Comparison of ENCODE assay signal across 8 cellular contexts in the genomic region with DNA sequence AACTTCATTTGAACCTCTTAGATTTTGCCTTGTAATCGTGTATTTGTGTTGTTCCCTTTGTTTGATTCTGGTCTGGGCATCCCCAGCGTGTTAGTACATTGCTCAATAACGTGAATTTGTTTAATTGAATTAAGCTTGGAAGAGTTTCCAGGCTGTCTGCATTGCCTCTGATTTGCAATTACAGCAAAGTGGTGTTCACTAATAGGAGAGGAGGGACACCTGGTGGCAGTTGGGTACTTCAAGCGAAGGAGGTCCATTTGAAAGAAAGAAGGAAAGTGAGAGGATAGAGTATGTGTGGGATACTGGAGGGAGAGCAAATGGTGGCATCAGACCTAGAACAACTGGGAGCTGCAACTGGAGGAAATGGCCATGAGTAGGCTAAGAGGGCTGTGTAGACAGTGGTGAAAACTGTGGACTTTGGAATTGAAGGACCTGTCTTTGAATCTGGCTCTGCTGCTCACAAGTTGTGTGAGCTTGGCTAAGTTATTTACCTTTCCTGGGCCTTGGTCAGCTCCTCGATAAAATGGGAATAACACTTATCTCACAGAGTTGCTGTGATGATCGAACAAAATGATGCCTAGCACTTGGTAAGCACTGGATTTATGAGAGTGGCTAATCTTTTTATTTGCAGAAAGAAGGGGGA. TPM values are rescaled to one million over a fixed set of nuclear protein-coding genes. Genes with fewer than 3 reads are reported as not detected.
A peak's percentile ranks its signal among the peaks of the same experiment; 100 is the strongest.
DNase-seq lines count a peak whose midpoint lies in the region; ATAC-seq and TF ChIP-seq lines count a peak whose summit lies in the region.

No MANE protein-coding gene starts in this region.

- peaks cover 13% of the 10 kb centered on the region for H3K27me3 Mint-ChIP-seq in activated T-cell treated with anti-CD3 and anti-CD28 coated beads, Interleukin-2, amount 50 U/mL, for 4 hours (ENCODE audit: low read depth)

- no peak overlapping the region for H3K27ac ChIP-seq in prostate gland

- no peaks in the 10 kb centered on the region for H3K36me3 Mint-ChIP-seq in activated T-cell treated with anti-CD3 and anti-CD28 coated beads, Interleukin-2, amount 50 U/mL, for 4 hours (ENCODE audit: insufficient read depth)

- no peaks in the 10 kb centered on the region for H3K9me3 Mint-ChIP-seq in activated T-cell treated with anti-CD3 and anti-CD28 coated beads, Interleukin-2, amount 50 U/mL, for 4 hours

- no peaks in the 10 kb centered on the region for H3K4me1 ChIP-seq in prostate gland (replicated peaks)

- H3K27me3 ChIP-seq in prostate gland (replicated peaks; ENCODE audit: insufficient read depth): no peaks in the 10 kb centered on the region

- H3K4me3 ChIP-seq in AG09309 (ENCODE audit: control insufficient read depth, low read depth, low read length) (no peak overlapping the region), prostate gland (no peak overlapping the region)

- WGBS in prostate gland: 32% methylated on average over 6 of the region's 6 CpGs

- H3K36me3 ChIP-seq in prostate gland: no peaks in the 10 kb centered on the region

- H3K9me3 ChIP-seq in prostate gland: no peaks in the 10 kb centered on the region

- no peak overlapping the region for H3K4me3 Mint-ChIP-seq in activated T-cell treated with anti-CD3 and anti-CD28 coated beads, Interleukin-2, amount 50 U/mL, for 4 hours

- peak; percentile 46 for ATAC-seq in HG03025 (IDR thresholded peaks at IDR 0.05; ENCODE audit: low FRiP score, unreplicated experiment)
- ATAC-seq in activated T-cell treated with anti-CD3 and anti-CD28 coated beads, Interleukin-2, amount 50 U/mL, for 4 hours: no peak
- no peak for ATAC-seq in HG03196 (IDR thresholded peaks at IDR 0.05; ENCODE audit: unreplicated experiment)

- H3K4me1 Mint-ChIP-seq in activated T-cell treated with anti-CD3 and anti-CD28 coated beads, Interleukin-2, amount 50 U/mL, for 4 hours (ENCODE audit: low read depth): no peaks in the 10 kb centered on the region

- intact Hi-C loops in prostate gland (cut with DNase I): loop anchor here (5.0 to 10.0 kb wide), 3 partner anchors 81 to 754 kb away; no protein-coding TSS in a partner anchor

- TF ChIP-seq CTCF in AG09309 (IDR thresholded peaks at IDR 0.05; ENCODE audit: control insufficient read depth, insufficient read depth, low read depth, low read length, missing control alignments): peak; percentile 73
- TF ChIP-seq CTCF in GM12874 (IDR thresholded peaks at IDR 0.05; ENCODE audit: insufficient read depth, low read depth, low read length): peak; percentile 61
- TF ChIP-seq CTCF in prostate gland (IDR thresholded peaks at IDR 0.05): peak; percentile 46 to 75 (median 57)

- TF ChIP-seq POLR2A in prostate gland (IDR thresholded peaks at IDR 0.05): no peak

- peak; percentile 24 for DNase-seq in AG09309 (ENCODE audit: low read depth)
- peak; percentile 37 for DNase-seq in NCI-H446 treated with DMSO at 0.1 percent for 48 hours (lab: John Stamatoyannopoulos, UW)
- DNase-seq in activated T-cell treated with anti-CD3 and anti-CD28 coated beads, Interleukin-2, amount 50 U/mL, for 4 hours: peak; percentile 14
- peak; percentile 52 for DNase-seq in foreskin melanocyte
- DNase-seq in prostate gland (ENCODE audit: low spot score): peak; percentile 69

RNA-seq across cellular contexts. Expression of gene LSMEM1, which starts 15.2 kb away (rescaled TPM):
- under 1 TPM; 0.51 to 0.82 (median 0.63) TPM for total RNA-seq in activated T-cell treated with anti-CD3 and anti-CD28 coated beads, Interleukin-2, amount 50 U/mL, for 4 hours
- total RNA-seq in prostate gland: 1 to 10 TPM in 1 of 2 donors, not detected in 1; 1.5 TPM

RNA-seq across cellular contexts. Expression of gene IFRD1, which starts 45.7 kb away (rescaled TPM):
- total RNA-seq in activated T-cell treated with anti-CD3 and anti-CD28 coated beads, Interleukin-2, amount 50 U/mL, for 4 hours: 10 to 100 TPM; 83.5 to 90.2 (median 86.8) TPM
- total RNA-seq in prostate gland: 10 to 100 TPM; 57.5 to 58.5 TPM

Comparison
In these comparisons a context has a peak if more than half of its experiments do, and no peak if none do; other contexts are left out.
1. DNase-seq: peak in every context shown above with its lines; median percentile 69 in prostate gland; 52 in foreskin melanocyte; 37 in NCI-H446 treated with DMSO at 0.1 percent for 48 hours; 24 in AG09309; 14 in activated T-cell treated with anti-CD3 and anti-CD28 coated beads, Interleukin-2, amount 50 U/mL, for 4 hours.